8 cellular contexts compared by ENCODE assay signal in genomic region chr3:45695166-45695565, GRCh38. TPM values are rescaled to one million over a fixed set of nuclear protein-coding genes. Genes with fewer than 3 reads are reported as not detected.
DNase-seq lines count a peak whose midpoint lies in the region; ATAC-seq and TF ChIP-seq lines count a peak whose summit lies in the region.
"Not testable (repeated sequence)": the region's sequence is repeated elsewhere in the genome, so short reads cannot be mapped to it uniquely, and the experiment has no call there.

No MANE protein-coding gene starts in this region.

- DNase-seq in GM23338 (ENCODE audit: low spot score); T-helper 17 cell; activated CD4-positive, alpha-beta memory T cell treated with anti-CD3 and anti-CD28 coated beads, Interleukin-2, amount 10 ng/mL, durations not matched to agents 7 days and 5 days; activated naive CD8-positive, alpha-beta T cell treated with anti-CD3 and anti-CD28 coated beads, Interleukin-2, amount 10 ng/mL, durations not matched to agents 7 days and 5 days; endodermal cell: not testable (repeated sequence)

- peaks cover 99% of the 10 kb centered on the region for H3K79me2 ChIP-seq in GM23338 (replicated peaks; ENCODE audit: insufficient read depth)

- H3K27ac ChIP-seq in BLaER1; GM23338 (ENCODE audit: low read depth); endodermal cell (ENCODE audit: low read depth, low read length): not testable (repeated sequence)
- peak overlapping the region; percentile 64 for H3K27ac ChIP-seq in neutrophil

- peaks cover 55% of the 10 kb centered on the region for H3K4me1 ChIP-seq in BLaER1
- H3K4me1 ChIP-seq in GM23338 (ENCODE audit: insufficient read depth), result peaks cover 62% of the 10 kb centered on the region
- peaks cover 17% of the 10 kb centered on the region for H3K4me1 ChIP-seq in endodermal cell (ENCODE audit: control insufficient read depth, insufficient read depth, low read length)
- H3K4me1 ChIP-seq in neutrophil (ENCODE audit: control insufficient read depth in 1 of 2, insufficient read depth in 1 of 2, low read depth in 1 of 2, low read length in 1 of 2), result peaks cover 50% of the 10 kb centered on the region in 2 experiments

- not testable (repeated sequence) for H3K4me3 Mint-ChIP-seq in GM23338; T-helper 17 cell; activated CD4-positive, alpha-beta memory T cell treated with anti-CD3 and anti-CD28 coated beads, Interleukin-2, amount 10 ng/mL, durations not matched to agents 7 days and 5 days; endodermal cell
- H3K4me3 Mint-ChIP-seq in activated T-helper 17 cell treated with anti-CD3 and anti-CD28 coated beads, Interleukin-2, amount 50 U/mL, for 72 hours, result peak overlapping the region; percentile 85
- peak overlapping the region; percentile 74 for H3K4me3 Mint-ChIP-seq in activated naive CD8-positive, alpha-beta T cell treated with anti-CD3 and anti-CD28 coated beads, Interleukin-2, amount 10 ng/mL, durations not matched to agents 7 days and 5 days

- not testable (repeated sequence) for H3K27me3 ChIP-seq in BLaER1; GM23338 (ENCODE audit: insufficient read depth); endodermal cell (ENCODE audit: control insufficient read depth, insufficient read depth, low read length, poor library complexity, severe bottlenecking); neutrophil

- not testable (repeated sequence) for TF ChIP-seq CTCF in GM23338 (conservative IDR thresholded peaks at IDR 0.05; ENCODE audit: low read depth in 2 of 2); endodermal cell (conservative IDR thresholded peaks at IDR 0.05); neutrophil (IDR thresholded peaks at IDR 0.05)

- H3K9me3 Mint-ChIP-seq in GM23338; activated CD4-positive, alpha-beta memory T cell treated with anti-CD3 and anti-CD28 coated beads, Interleukin-2, amount 10 ng/mL, durations not matched to agents 7 days and 5 days; activated T-helper 17 cell treated with anti-CD3 and anti-CD28 coated beads, Interleukin-2, amount 50 U/mL, for 72 hours; activated naive CD8-positive, alpha-beta T cell treated with anti-CD3 and anti-CD28 coated beads, Interleukin-2, amount 10 ng/mL, durations not matched to agents 7 days and 5 days; endodermal cell: not testable (repeated sequence)

- H3K9me2 ChIP-seq in GM23338 (ENCODE audit: insufficient read depth), result not testable (repeated sequence)

- not testable (repeated sequence) for H3K27me3 Mint-ChIP-seq in GM23338 (ENCODE audit: insufficient read depth, low read depth, poor library complexity); T-helper 17 cell; activated CD4-positive, alpha-beta memory T cell treated with anti-CD3 and anti-CD28 coated beads, Interleukin-2, amount 10 ng/mL, durations not matched to agents 7 days and 5 days; activated T-helper 17 cell treated with anti-CD3 and anti-CD28 coated beads, Interleukin-2, amount 50 U/mL, for 72 hours; activated naive CD8-positive, alpha-beta T cell treated with anti-CD3 and anti-CD28 coated beads, Interleukin-2, amount 10 ng/mL, durations not matched to agents 7 days and 5 days; endodermal cell (ENCODE audit: insufficient read depth)

- H3K4me2 ChIP-seq in BLaER1, result peak overlapping the region; percentile 75
- not testable (repeated sequence) for H3K4me2 ChIP-seq in GM23338

- H3F3A ChIP-seq in GM23338 (replicated peaks; ENCODE audit: low read depth), result not testable (repeated sequence)

- not testable (repeated sequence) for ATAC-seq in GM23338; T-helper 17 cell; activated T-helper 17 cell treated with anti-CD3 and anti-CD28 coated beads, Interleukin-2, amount 50 U/mL, for 72 hours (replicated peaks); activated naive CD8-positive, alpha-beta T cell treated with anti-CD3 and anti-CD28 coated beads, Interleukin-2, amount 10 ng/mL, durations not matched to agents 7 days and 5 days (ENCODE audit: low read depth)

- not testable (repeated sequence) for H3K9ac ChIP-seq in BLaER1; endodermal cell (ENCODE audit: extremely low read depth, low read length, poor library complexity, severe bottlenecking)

- POLR2A ChIA-PET in activated CD4-positive, alpha-beta memory T cell treated with anti-CD3 and anti-CD28 coated beads, Interleukin-2, amount 10 ng/mL, durations not matched to agents 7 days and 5 days (lab: Charles Lee), result interaction anchor here (1.8 to 2.8 kb wide), 2 partner anchors 28 to 49 kb away, joined by 5 to 15 read pairs; no protein-coding TSS in a partner anchor
- POLR2A ChIA-PET in activated naive CD8-positive, alpha-beta T cell treated with anti-CD3 and anti-CD28 coated beads, Interleukin-2, amount 10 ng/mL, durations not matched to agents 7 days and 5 days (lab: Charles Lee), result interaction anchor here (1.0 to 1.8 kb wide), 3 partner anchors 9 to 20 kb away, joined by 3 to 10 read pairs (median 6); no protein-coding TSS in a partner anchor

- not testable (repeated sequence) for H3K4me3 ChIP-seq in BLaER1; GM23338; neutrophil (ENCODE audit: low read depth in 1 of 2, low read length in 1 of 2)
- peak overlapping the region; percentile 100 for H3K4me3 ChIP-seq in endodermal cell (ENCODE audit: low read length)

- CTCF ChIA-PET in activated CD4-positive, alpha-beta memory T cell treated with anti-CD3 and anti-CD28 coated beads, Interleukin-2, amount 10 ng/mL, durations not matched to agents 7 days and 5 days (lab: Charles Lee), result interaction anchor here (1.6 to 2.7 kb wide), 2 partner anchors 10 to 35 kb away, joined by 5 to 15 read pairs; no protein-coding TSS in a partner anchor

- H3K27ac Mint-ChIP-seq in GM23338 (peak overlapping the region; percentile 6; the same call in 1 of the 2 replicates), T-helper 17 cell (peak overlapping the region; percentile 84), endodermal cell (peak overlapping the region; percentile 11)
- H3K27ac Mint-ChIP-seq in activated CD4-positive, alpha-beta memory T cell treated with anti-CD3 and anti-CD28 coated beads, Interleukin-2, amount 10 ng/mL, durations not matched to agents 7 days and 5 days, result peak overlapping the region; percentile 92
- H3K27ac Mint-ChIP-seq in activated T-helper 17 cell treated with anti-CD3 and anti-CD28 coated beads, Interleukin-2, amount 50 U/mL, for 72 hours, result peak overlapping the region; percentile 99
- H3K27ac Mint-ChIP-seq in activated naive CD8-positive, alpha-beta T cell treated with anti-CD3 and anti-CD28 coated beads, Interleukin-2, amount 10 ng/mL, durations not matched to agents 7 days and 5 days, result peak overlapping the region; percentile 97

- peaks cover 62% of the 10 kb centered on the region for H3K36me3 ChIP-seq in BLaER1
- not testable (repeated sequence) for H3K36me3 ChIP-seq in GM23338 (ENCODE audit: insufficient read depth); neutrophil
- H3K36me3 ChIP-seq in endodermal cell (ENCODE audit: control insufficient read depth, insufficient read depth, low read length), result peaks cover 84% of the 10 kb centered on the region

- H3K36me3 Mint-ChIP-seq in GM23338 (ENCODE audit: low read depth) (peaks cover 34% of the 10 kb centered on the region), T-helper 17 cell (ENCODE audit: low read depth) (peaks cover 17% of the 10 kb centered on the region), endodermal cell (ENCODE audit: low read depth) (peaks cover 62% of the 10 kb centered on the region)
- H3K36me3 Mint-ChIP-seq in activated CD4-positive, alpha-beta memory T cell treated with anti-CD3 and anti-CD28 coated beads, Interleukin-2, amount 10 ng/mL, durations not matched to agents 7 days and 5 days (ENCODE audit: low read depth), result peaks cover 71% of the 10 kb centered on the region
- H3K36me3 Mint-ChIP-seq in activated T-helper 17 cell treated with anti-CD3 and anti-CD28 coated beads, Interleukin-2, amount 50 U/mL, for 72 hours (ENCODE audit: low read depth), result peaks cover 82% of the 10 kb centered on the region
- H3K36me3 Mint-ChIP-seq in activated naive CD8-positive, alpha-beta T cell treated with anti-CD3 and anti-CD28 coated beads, Interleukin-2, amount 10 ng/mL, durations not matched to agents 7 days and 5 days, result peaks cover 41% of the 10 kb centered on the region

- not testable (repeated sequence) for H3K9me3 ChIP-seq in BLaER1; T-helper 17 cell (ENCODE audit: control insufficient read depth, low read length, poor library complexity, severe bottlenecking); endodermal cell (ENCODE audit: control insufficient read depth, low read length); neutrophil

- H3K4me1 Mint-ChIP-seq in GM23338, result peaks cover 61% of the 10 kb centered on the region
- H3K4me1 Mint-ChIP-seq in T-helper 17 cell, result peaks cover 56% of the 10 kb centered on the region
- peaks cover 68% of the 10 kb centered on the region for H3K4me1 Mint-ChIP-seq in activated CD4-positive, alpha-beta memory T cell treated with anti-CD3 and anti-CD28 coated beads, Interleukin-2, amount 10 ng/mL, durations not matched to agents 7 days and 5 days
- peaks cover 57% of the 10 kb centered on the region for H3K4me1 Mint-ChIP-seq in activated T-helper 17 cell treated with anti-CD3 and anti-CD28 coated beads, Interleukin-2, amount 50 U/mL, for 72 hours
- peaks cover 46% of the 10 kb centered on the region for H3K4me1 Mint-ChIP-seq in activated naive CD8-positive, alpha-beta T cell treated with anti-CD3 and anti-CD28 coated beads, Interleukin-2, amount 10 ng/mL, durations not matched to agents 7 days and 5 days
- H3K4me1 Mint-ChIP-seq in endodermal cell, result peaks cover 44% of the 10 kb centered on the region

- WGBS in endodermal cell (ENCODE audit: insufficient coverage in 1 of 2, insufficient read length in 1 of 2), 2 experiments, result 77 to 80% methylated on average over 1 to 4 of the region's 4 CpGs

- peaks cover 89% of the 10 kb centered on the region for H4K20me1 ChIP-seq in BLaER1
- H4K20me1 ChIP-seq in GM23338 (replicated peaks; ENCODE audit: insufficient read depth), result peaks cover 18% of the 10 kb centered on the region

- not testable (repeated sequence) for H2AFZ ChIP-seq in GM23338

RNA-seq across cellular contexts. Expression of gene SACM1L, which starts 6.0 kb away (rescaled TPM):
- total RNA-seq in GM23338 (2014; rRNA removed; shearing (Covaris generic)), result 97.2 and 97.8 TPM in 2 replicates
- polyA plus RNA-seq in GM23338 (2016; fragmentation: Nextera tagmentation; extraction: Ambion mirVana), result 43.2 and 43.5 TPM in 2 replicates
- 10 to 100 TPM; 61.0 to 62.5 TPM for total RNA-seq in T-helper 17 cell
- total RNA-seq in activated CD4-positive, alpha-beta memory T cell treated with anti-CD3 and anti-CD28 coated beads, Interleukin-2, amount 10 ng/mL, durations not matched to agents 7 days and 5 days, result 100 to 1,000 TPM; 101 to 103 TPM
- total RNA-seq in activated T-helper 17 cell treated with anti-CD3 and anti-CD28 coated beads, Interleukin-2, amount 50 U/mL, for 72 hours, result 10 to 100 TPM; 49.2 to 57.4 TPM
- total RNA-seq in activated naive CD8-positive, alpha-beta T cell treated with anti-CD3 and anti-CD28 coated beads, Interleukin-2, amount 10 ng/mL, durations not matched to agents 7 days and 5 days, result 10 to 100 TPM; 89.8 to 91.6 TPM
- total RNA-seq in endodermal cell, result 100 to 1,000 TPM; 149 to 161 TPM
- 63.0 TPM for polyA plus RNA-seq in endodermal cell (2013, experiment 1 of 2)
- 66.3 TPM for polyA plus RNA-seq in endodermal cell (2013, experiment 2 of 2)

Comparison
In these comparisons a context has a peak if more than half of its experiments do, and no peak if none do; other contexts are left out.
1. H3K27ac Mint-ChIP-seq: peak in every context shown above with its lines; median percentile 99 in activated T-helper 17 cell treated with anti-CD3 and anti-CD28 coated beads, Interleukin-2, amount 50 U/mL, for 72 hours; 97 in activated naive CD8-positive, alpha-beta T cell treated with anti-CD3 and anti-CD28 coated beads, Interleukin-2, amount 10 ng/mL, durations not matched to agents 7 days and 5 days; 92 in activated CD4-positive, alpha-beta memory T cell treated with anti-CD3 and anti-CD28 coated beads, Interleukin-2, amount 10 ng/mL, durations not matched to agents 7 days and 5 days; 84 in T-helper 17 cell; 11 in endodermal cell; 6 in GM23338.